Comparison of ENCODE assay signal across 1 cellular context in genomic region chr14:104802913-104803184, GRCh38.
TF ChIP-seq lines count a peak whose summit lies in the region.

No MANE protein-coding gene starts in this region.

TF ChIP-seq in HepG2, 621 proteins besides CTCF, POLR2A, EP300 and RAD21:
- TF ChIP-seq ARID3A (IDR thresholded peaks at IDR 0.05; ENCODE audit: low read depth, low read length) (no peak), ZBED4 (CRISPR knock-in tag; IDR thresholded peaks at IDR 0.05; ENCODE audit: borderline replicate concordance) (no peak), RXRB (CRISPR knock-in tag; IDR thresholded peaks at IDR 0.05; ENCODE audit: borderline replicate concordance) (no peak), ZNF430 (CRISPR knock-in tag; IDR thresholded peaks at IDR 0.05) (no peak), ZNF33A (CRISPR knock-in tag; IDR thresholded peaks at IDR 0.05; ENCODE audit: borderline replicate concordance) (no peak), RCOR2 (CRISPR knock-in tag; IDR thresholded peaks at IDR 0.05) (no peak), ZNF33B (CRISPR knock-in tag; IDR thresholded peaks at IDR 0.05) (no peak), ZNF256 (CRISPR knock-in tag; conservative IDR thresholded peaks at IDR 0.05) (no peak), MLXIP (CRISPR knock-in tag; IDR thresholded peaks at IDR 0.05; ENCODE audit: borderline replicate concordance) (no peak), ARHGAP35 (CRISPR knock-in tag; IDR thresholded peaks at IDR 0.05; ENCODE audit: borderline replicate concordance) (no peak), AGO2 (optimal IDR thresholded peaks at IDR 0.05; ENCODE audit: low read depth, low read length) (no peak), ATF2 (CRISPR knock-in tag; IDR thresholded peaks at IDR 0.05) (no peak), FOSL2 (CRISPR knock-in tag; IDR thresholded peaks at IDR 0.05) (no peak), NCOA1 (CRISPR knock-in tag; IDR thresholded peaks at IDR 0.05) (no peak), RBFOX2 (IDR thresholded peaks at IDR 0.05; ENCODE audit: low read depth, low read length) (no peak)
- TF ChIP-seq, protein P1, sequence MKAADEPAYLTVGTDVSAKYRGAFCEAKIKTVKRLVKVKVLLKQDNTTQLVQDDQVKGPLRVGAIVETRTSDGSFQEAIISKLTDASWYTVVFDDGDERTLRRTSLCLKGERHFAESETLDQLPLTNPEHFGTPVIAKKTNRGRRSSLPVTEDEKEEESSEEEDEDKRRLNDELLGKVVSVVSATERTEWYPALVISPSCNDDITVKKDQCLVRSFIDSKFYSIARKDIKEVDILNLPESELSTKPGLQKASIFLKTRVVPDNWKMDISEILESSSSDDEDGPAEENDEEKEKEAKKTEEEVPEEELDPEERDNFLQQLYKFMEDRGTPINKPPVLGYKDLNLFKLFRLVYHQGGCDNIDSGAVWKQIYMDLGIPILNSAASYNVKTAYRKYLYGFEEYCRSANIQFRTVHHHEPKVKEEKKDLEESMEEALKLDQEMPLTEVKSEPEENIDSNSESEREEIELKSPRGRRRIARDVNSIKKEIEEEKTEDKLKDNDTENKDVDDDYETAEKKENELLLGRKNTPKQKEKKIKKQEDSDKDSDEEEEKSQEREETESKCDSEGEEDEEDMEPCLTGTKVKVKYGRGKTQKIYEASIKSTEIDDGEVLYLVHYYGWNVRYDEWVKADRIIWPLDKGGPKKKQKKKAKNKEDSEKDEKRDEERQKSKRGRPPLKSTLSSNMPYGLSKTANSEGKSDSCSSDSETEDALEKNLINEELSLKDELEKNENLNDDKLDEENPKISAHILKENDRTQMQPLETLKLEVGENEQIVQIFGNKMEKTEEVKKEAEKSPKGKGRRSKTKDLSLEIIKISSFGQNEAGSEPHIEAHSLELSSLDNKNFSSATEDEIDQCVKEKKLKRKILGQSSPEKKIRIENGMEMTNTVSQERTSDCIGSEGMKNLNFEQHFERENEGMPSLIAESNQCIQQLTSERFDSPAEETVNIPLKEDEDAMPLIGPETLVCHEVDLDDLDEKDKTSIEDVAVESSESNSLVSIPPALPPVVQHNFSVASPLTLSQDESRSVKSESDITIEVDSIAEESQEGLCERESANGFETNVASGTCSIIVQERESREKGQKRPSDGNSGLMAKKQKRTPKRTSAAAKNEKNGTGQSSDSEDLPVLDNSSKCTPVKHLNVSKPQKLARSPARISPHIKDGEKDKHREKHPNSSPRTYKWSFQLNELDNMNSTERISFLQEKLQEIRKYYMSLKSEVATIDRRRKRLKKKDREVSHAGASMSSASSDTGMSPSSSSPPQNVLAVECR (CRISPR knock-in tag; IDR thresholded peaks at IDR 0.05; ENCODE audit: borderline replicate concordance), result no peak
